ENCODE assay signal across 23 cellular contexts in the genomic region with DNA sequence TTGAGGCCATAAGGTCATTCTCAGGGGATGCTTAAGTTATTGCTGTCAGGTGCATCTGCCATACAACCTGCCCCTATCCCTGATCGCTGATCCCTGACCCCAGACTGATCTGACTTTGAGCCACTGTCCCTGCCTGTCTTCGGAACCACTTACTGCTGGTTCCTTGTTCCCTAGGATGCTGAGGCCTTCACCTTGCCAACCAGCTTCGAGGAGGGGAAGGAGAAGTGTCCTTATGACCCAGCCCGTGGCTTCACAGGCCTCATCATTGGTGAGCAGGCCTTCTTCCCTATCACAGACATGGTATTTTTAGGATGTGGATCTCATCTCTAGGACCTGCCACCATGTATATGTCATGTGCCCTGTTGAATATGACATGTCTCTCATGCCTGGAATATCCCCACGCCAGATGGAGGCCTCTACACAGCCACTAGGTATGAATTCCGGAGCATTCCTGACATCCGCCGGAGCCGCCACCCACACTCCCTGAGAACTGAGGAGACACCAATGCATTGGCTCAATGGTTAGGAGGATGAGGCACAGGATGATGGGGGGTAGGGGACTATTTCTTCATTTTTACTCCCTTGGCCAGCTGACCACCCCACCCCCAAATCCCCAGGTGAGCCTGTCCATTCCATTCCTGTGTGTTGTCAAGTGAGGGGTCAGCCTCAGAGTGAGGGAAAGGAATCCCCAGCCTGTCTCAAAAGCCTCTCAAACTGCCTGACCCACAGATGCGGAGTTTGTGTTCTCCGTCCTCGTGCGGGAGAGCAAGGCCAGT. TPM values are rescaled to one million over a fixed set of nuclear protein-coding genes. Genes with fewer than 3 reads are reported as not detected.
DNase-seq lines count a peak whose midpoint lies in the region; ATAC-seq, FAIRE-seq and TF ChIP-seq lines count a peak whose summit lies in the region.
"Had no signal": no experiment of that assay in that cellular context is flagged by ENCODE, and none has a peak within 500 bp of the region (broad histone marks: within the 10 kb centered on the region; RNA-seq: fewer than 3 reads in every experiment).

No MANE protein-coding gene starts in this region.

- peak overlapping the region; percentile 1 for H3K27ac Mint-ChIP-seq in activated T-cell treated with anti-CD3 and anti-CD28 coated beads, Interleukin-2, amount 50 U/mL, for 24 hours
- H3K27ac Mint-ChIP-seq in glutamatergic neuron (ENCODE audit: unreplicated experiment): no peak overlapping the region
- H3K27ac Mint-ChIP-seq: IgD-negative memory B cell had no signal

- H3K9me3 ChIP-seq in HepG2 (ENCODE audit: low read length): no peaks in the 10 kb centered on the region
- H3K9me3 ChIP-seq in sigmoid colon: no peaks in the 10 kb centered on the region
- no peaks in the 10 kb centered on the region for H3K9me3 ChIP-seq in vagina

- no peak for TF ChIP-seq RAD21 in HepG2 (CRISPR knock-in tag; IDR thresholded peaks at IDR 0.05)

- no peaks in the 10 kb centered on the region for H4K20me1 ChIP-seq in HepG2 (ENCODE audit: insufficient read depth, low read length)

- CTCF ChIA-PET in HepG2 (lab: Yijun Ruan, JAX; ENCODE audit: low intra/inter-chr PET ratio, low total read pairs): no interaction called here

- no peak for TF ChIP-seq CTCF in HepG2 (CRISPR knock-in tag; IDR thresholded peaks at IDR 0.05)
- TF ChIP-seq CTCF in sigmoid colon (IDR thresholded peaks at IDR 0.05): no peak
- TF ChIP-seq CTCF in vagina (IDR thresholded peaks at IDR 0.05): no peak
- no peak for TF ChIP-seq CTCF in glutamatergic neuron (IDR thresholded peaks at IDR 0.05; ENCODE audit: partially characterized antibody, unreplicated experiment)

- intact Hi-C loops in HepG2 (cut with micrococcal nuclease; ENCODE audit: unreplicated experiment): no loop called here
- intact Hi-C loops in sigmoid colon (cut with DNase I): no loop called here
- intact Hi-C loops in vagina (cut with DNase I): no loop called here

- H3K27me3 Mint-ChIP-seq in activated T-cell treated with anti-CD3 and anti-CD28 coated beads, Interleukin-2, amount 50 U/mL, for 24 hours: no peaks in the 10 kb centered on the region
- H3K27me3 Mint-ChIP-seq in activated T-cell treated with anti-CD3 and anti-CD28 coated beads, Interleukin-2, amount 50 U/mL, for 4 hours (ENCODE audit: low read depth): no peaks in the 10 kb centered on the region
- peaks cover 9% of the 10 kb centered on the region for H3K27me3 Mint-ChIP-seq in glutamatergic neuron (ENCODE audit: unreplicated experiment)
- H3K27me3 Mint-ChIP-seq: IgD-negative memory B cell had no signal

- H2AFZ ChIP-seq in HepG2 (ENCODE audit: low read length): no peak overlapping the region
- H2AFZ ChIP-seq: PC-9 had no signal

- TF ChIP-seq POLR2A in HepG2 (IDR thresholded peaks at IDR 0.05; ENCODE audit: insufficient read depth in 1 of 2, low read depth in 2 of 2, low read length in 2 of 2) (no peak; a peak in 1 of 4 replicates), sigmoid colon (IDR thresholded peaks at IDR 0.05) (no peak), vagina (IDR thresholded peaks at IDR 0.05) (no peak)

- no TSS peak for BruUV-seq in HepG2 (replicated peaks; lab: Mats Ljungman, UMichigan)

- H3K79me2 ChIP-seq in HepG2 (ENCODE audit: insufficient read depth, low read length): peaks cover 11% of the 10 kb centered on the region

- H3K9ac ChIP-seq in HepG2 (ENCODE audit: insufficient read depth, low read depth, low read length): no peak overlapping the region

- TF ChIP-seq EP300 in HepG2 (IDR thresholded peaks at IDR 0.05; ENCODE audit: low read depth in 2 of 2, low read length in 2 of 2): no peak
- TF ChIP-seq EP300 in HepG2 (CRISPR knock-in tag; IDR thresholded peaks at IDR 0.05; ENCODE audit: borderline replicate concordance): no peak
- TF ChIP-seq EP300 in sigmoid colon (IDR thresholded peaks at IDR 0.05): no peak

- no peaks in the 10 kb centered on the region for H3K4me1 Mint-ChIP-seq in activated T-cell treated with anti-CD3 and anti-CD28 coated beads, Interleukin-2, amount 50 U/mL, for 24 hours (ENCODE audit: low read depth)
- no peaks in the 10 kb centered on the region for H3K4me1 Mint-ChIP-seq in activated T-cell treated with anti-CD3 and anti-CD28 coated beads, Interleukin-2, amount 50 U/mL, for 4 hours (ENCODE audit: low read depth)
- H3K4me1 Mint-ChIP-seq in glutamatergic neuron (ENCODE audit: low read depth, unreplicated experiment): no peaks in the 10 kb centered on the region

- peaks cover 38 to 84% of the 10 kb centered on the region in 2 experiments for H3K36me3 ChIP-seq in HepG2 (replicated peaks in 1 of 2; ENCODE audit: control insufficient read depth in 1 of 2, insufficient read depth in 2 of 2, low read length in 2 of 2)
- peaks cover 5 to 41% (median 8%) of the 10 kb centered on the region in 4 donors for H3K36me3 ChIP-seq in sigmoid colon
- H3K36me3 ChIP-seq in vagina: peaks cover 0 to under 1% of the 10 kb centered on the region in 2 donors

- 95% methylated on average over 13 of the region's 13 CpGs for WGBS in HepG2 (ENCODE audit: low lambda C conversion rate)
- 91 to 95% methylated on average over 13 of the region's 13 CpGs for WGBS in sigmoid colon, 2 donors

- H3K9me3 Mint-ChIP-seq in activated T-cell treated with anti-CD3 and anti-CD28 coated beads, Interleukin-2, amount 50 U/mL, for 24 hours: no peaks in the 10 kb centered on the region
- H3K9me3 Mint-ChIP-seq in activated T-cell treated with anti-CD3 and anti-CD28 coated beads, Interleukin-2, amount 50 U/mL, for 4 hours: no peaks in the 10 kb centered on the region
- H3K9me3 Mint-ChIP-seq in glutamatergic neuron (ENCODE audit: unreplicated experiment): peaks cover 2% of the 10 kb centered on the region
- H3K9me3 Mint-ChIP-seq: IgD-negative memory B cell had no signal

- H3K4me2 ChIP-seq in HepG2 (ENCODE audit: low read depth, low read length): no peak overlapping the region
- H3K4me2 ChIP-seq: PC-9 had no signal

- in situ Hi-C loops in HepG2 (cut with HindIII; ENCODE audit: extremely low pct_ligation_motif_present, low pct_unique_long_range_greater_than_20kb): no loop called here

- peaks cover 32% of the 10 kb centered on the region for H3K36me3 Mint-ChIP-seq in activated T-cell treated with anti-CD3 and anti-CD28 coated beads, Interleukin-2, amount 50 U/mL, for 24 hours (ENCODE audit: low read depth)
- H3K36me3 Mint-ChIP-seq in activated T-cell treated with anti-CD3 and anti-CD28 coated beads, Interleukin-2, amount 50 U/mL, for 4 hours (ENCODE audit: insufficient read depth): peaks cover 12% of the 10 kb centered on the region
- H3K36me3 Mint-ChIP-seq in glutamatergic neuron (ENCODE audit: unreplicated experiment): peaks cover 6% of the 10 kb centered on the region
- H3K36me3 Mint-ChIP-seq: IgD-negative memory B cell had no signal

- POLR2A ChIA-PET in HepG2 (lab: Yijun Ruan, JAX): interaction anchor here (1.7 kb wide), 1 partner anchor 20 kb away, joined by 3 read pairs; no protein-coding TSS in a partner anchor

- H3K27me3 ChIP-seq in HepG2 (ENCODE audit: control insufficient read depth in 1 of 2, insufficient read depth in 2 of 2, low read length in 2 of 2) (no peaks in the 10 kb centered on the region), sigmoid colon (no peaks in the 10 kb centered on the region), vagina (no peaks in the 10 kb centered on the region)

- ATAC-seq in activated T-cell treated with anti-CD3 and anti-CD28 coated beads, Interleukin-2, amount 50 U/mL, for 4 hours: no peak
- ATAC-seq in HepG2: no peak

- H3K4me1 ChIP-seq in HepG2 (ENCODE audit: insufficient read depth, low read length) (peaks cover 22% of the 10 kb centered on the region), sigmoid colon (no peaks in the 10 kb centered on the region), vagina (no peaks in the 10 kb centered on the region)

- DNase-seq in activated T-cell treated with anti-CD3 and anti-CD28 coated beads, Interleukin-2, amount 50 U/mL, for 24 hours: no peak
- DNase-seq in activated T-cell treated with anti-CD3 and anti-CD28 coated beads, Interleukin-2, amount 50 U/mL, for 4 hours: no peak
- DNase-seq in HepG2 (ENCODE audit: low spot score) (no peak), sigmoid colon (peak; percentile 46), vagina (ENCODE audit: extremely low spot score in 2 of 2) (peak; percentile 18 to 82), glutamatergic neuron (no peak), SKM-1 treated with dmso at 0.1 percent for 144 hours (lab: John Stamatoyannopoulos, UW; ENCODE audit: unreplicated experiment) (no peak)
- DNase-seq in stimulated activated CD4-positive, alpha-beta T cell treated with anti-CD3 and anti-CD28 coated beads, Interleukin-2, amount 100 ng/mL, for 48 hours: no peak
- DNase-seq: DMS53, GF-D8, NCI-H1105, NCI-H146, NCI-H2029, NCI-H226, NCI-H510A treated with DMSO at 0.1 percent for 48 hours, NCI-H748 treated with DMSO at 0.1 percent for 48 hours, PC-9, RPMI8226, SHP77 had no signal

- no peak overlapping the region for H3K27ac ChIP-seq in HepG2 (ENCODE audit: extremely low read length, insufficient read depth, low read length)
- no peak overlapping the region for H3K27ac ChIP-seq in sigmoid colon
- H3K27ac ChIP-seq in vagina: no peak overlapping the region
- H3K27ac ChIP-seq: PC-9 had no signal

- FAIRE-seq in HepG2 (lab: Jason Lieb, UNC): no peak
- FAIRE-seq: D721Med, H54 had no signal

- H3K4me3 ChIP-seq in HepG2 (replicated peaks in 1 of 3; ENCODE audit: insufficient read depth in 1 of 3, low read depth in 2 of 3, low read length in 3 of 3): no peak overlapping the region
- no peak overlapping the region for H3K4me3 ChIP-seq in sigmoid colon
- H3K4me3 ChIP-seq in vagina: no peak overlapping the region
- H3K4me3 ChIP-seq: PC-9 had no signal

- no peak overlapping the region for H3K4me3 Mint-ChIP-seq in activated T-cell treated with anti-CD3 and anti-CD28 coated beads, Interleukin-2, amount 50 U/mL, for 24 hours
- H3K4me3 Mint-ChIP-seq in activated T-cell treated with anti-CD3 and anti-CD28 coated beads, Interleukin-2, amount 50 U/mL, for 4 hours: no peak overlapping the region
- no peak overlapping the region for H3K4me3 Mint-ChIP-seq in glutamatergic neuron (ENCODE audit: unreplicated experiment)
- H3K4me3 Mint-ChIP-seq: IgD-negative memory B cell had no signal

RNA-seq across cellular contexts. Expression of a gene that starts 9.0 kb away (rescaled TPM):
- 10 to 100 TPM; 68.8 to 76.3 (median 69.3) TPM for total RNA-seq in activated T-cell treated with anti-CD3 and anti-CD28 coated beads, Interleukin-2, amount 50 U/mL, for 4 hours
- total RNA-seq in HepG2 (2016; rRNA removed; fragmentation: Illumina TruSeq; extraction: Trizol) (68.8 and 71.0 TPM in 2 replicates), sigmoid colon (100 to 1,000 TPM in 1 of 4 donors, 10 to 100 TPM in 3; 81.3 to 119 (median 91.7) TPM), vagina (85.4 TPM), glutamatergic neuron (ENCODE audit: unreplicated experiment) (58.2 TPM)
- total RNA-seq in HepG2 (2016; cell fraction: cytosol; rRNA removed; fragmentation: Illumina TruSeq; extraction: Trizol; ENCODE audit: low read depth): 32.4 and 32.8 TPM in 2 replicates
- 65.7 and 69.8 TPM in 2 replicates for total RNA-seq in HepG2 (2016; cell fraction: insoluble cytoplasmic fraction; rRNA removed; fragmentation: Illumina TruSeq; extraction: Trizol)
- 46.1 and 51.6 TPM in 2 replicates for total RNA-seq in HepG2 (2016; cell fraction: membrane; rRNA removed; fragmentation: Illumina TruSeq; extraction: Trizol)
- total RNA-seq in HepG2 (2016; cell fraction: nucleus; rRNA removed; fragmentation: Illumina TruSeq; extraction: Trizol): 31.2 and 37.2 TPM in 2 replicates
- polyA plus RNA-seq in HepG2 (2011; rRNA removed) (73.7 and 79.1 TPM in 2 replicates), sigmoid colon (100 to 1,000 TPM in 1 of 3 donors, 10 to 100 TPM in 2; 73.8 to 111 (median 78.7) TPM)
- polyA plus RNA-seq in HepG2 (2011; cell fraction: cytosol; rRNA removed): 71.0 and 107 TPM in 2 replicates
- 91.9 and 106 TPM in 2 replicates for polyA plus RNA-seq in HepG2 (2011; cell fraction: nucleus; rRNA removed)
- polyA plus RNA-seq in HepG2 (2012): 53.0 and 55.5 TPM in 2 replicates
- polyA plus RNA-seq in HepG2 (2016; cell fraction: cytosol; fragmentation: Illumina TruSeq; extraction: Trizol; ENCODE audit: low read depth): 35.2 and 41.6 TPM in 2 replicates
- 87.4 and 92.0 TPM in 2 replicates for polyA plus RNA-seq in HepG2 (2016; cell fraction: insoluble cytoplasmic fraction; fragmentation: Illumina TruSeq; extraction: Trizol; ENCODE audit: low read depth)
- polyA plus RNA-seq in HepG2 (2016; cell fraction: membrane; fragmentation: Illumina TruSeq; extraction: Trizol; ENCODE audit: low read depth): 50.3 and 58.0 TPM in 2 replicates
- polyA plus RNA-seq in HepG2 (2016; cell fraction: nucleus; fragmentation: Illumina TruSeq; extraction: Trizol; ENCODE audit: insufficient read depth, low read depth): 72.1 and 80.1 TPM in 2 replicates
- 42.1 and 55.4 TPM in 2 replicates for polyA minus RNA-seq in HepG2 (2011; rRNA and poly(A)+ RNA removed; ENCODE audit: low replicate concordance)
- 21.1 and 28.5 TPM in 2 replicates for polyA minus RNA-seq in HepG2 (2011; cell fraction: cytosol; rRNA and poly(A)+ RNA removed)
- polyA minus RNA-seq in HepG2 (2011; cell fraction: nucleus; rRNA and poly(A)+ RNA removed): 14.3 and 15.8 TPM in 2 replicates

RNA-seq across cellular contexts. Expression of a gene that starts 9.0 kb away (rescaled TPM):
- total RNA-seq in activated T-cell treated with anti-CD3 and anti-CD28 coated beads, Interleukin-2, amount 50 U/mL, for 4 hours: under 1 TPM; 0.35 to 0.69 (median 0.48) TPM
- total RNA-seq in HepG2 (2016; rRNA removed; fragmentation: Illumina TruSeq; extraction: Trizol): 42.9 and 46.2 TPM in 2 replicates
- 16.2 and 18.7 TPM in 2 replicates for total RNA-seq in HepG2 (2016; cell fraction: cytosol; rRNA removed; fragmentation: Illumina TruSeq; extraction: Trizol; ENCODE audit: low read depth)
- total RNA-seq in HepG2 (2016; cell fraction: insoluble cytoplasmic fraction; rRNA removed; fragmentation: Illumina TruSeq; extraction: Trizol): 33.8 and 43.7 TPM in 2 replicates
- total RNA-seq in HepG2 (2016; cell fraction: membrane; rRNA removed; fragmentation: Illumina TruSeq; extraction: Trizol): 46.0 and 52.4 TPM in 2 replicates
- total RNA-seq in HepG2 (2016; cell fraction: nucleus; rRNA removed; fragmentation: Illumina TruSeq; extraction: Trizol): 54.5 and 68.3 TPM in 2 replicates
- polyA plus RNA-seq in HepG2 (2011; rRNA removed): 207 and 236 TPM in 2 replicates
- 169 and 172 TPM in 2 replicates for polyA plus RNA-seq in HepG2 (2011; cell fraction: cytosol; rRNA removed)
- polyA plus RNA-seq in HepG2 (2011; cell fraction: nucleus; rRNA removed): 405 and 408 TPM in 2 replicates
- 154 and 177 TPM in 2 replicates for polyA plus RNA-seq in HepG2 (2012)
- polyA plus RNA-seq in HepG2 (2016; cell fraction: cytosol; fragmentation: Illumina TruSeq; extraction: Trizol; ENCODE audit: low read depth): 29.3 and 33.1 TPM in 2 replicates
- polyA plus RNA-seq in HepG2 (2016; cell fraction: insoluble cytoplasmic fraction; fragmentation: Illumina TruSeq; extraction: Trizol; ENCODE audit: low read depth): 87.9 and 114 TPM in 2 replicates
- polyA plus RNA-seq in HepG2 (2016; cell fraction: membrane; fragmentation: Illumina TruSeq; extraction: Trizol; ENCODE audit: low read depth): 97.4 TPM in 2 replicates
- polyA plus RNA-seq in HepG2 (2016; cell fraction: nucleus; fragmentation: Illumina TruSeq; extraction: Trizol; ENCODE audit: insufficient read depth, low read depth): 269 and 299 TPM in 2 replicates
- polyA minus RNA-seq in HepG2 (2011; rRNA and poly(A)+ RNA removed; ENCODE audit: low replicate concordance): 0.84 and 364 TPM in 2 replicates
- polyA minus RNA-seq in HepG2 (2011; cell fraction: cytosol; rRNA and poly(A)+ RNA removed): 105 and 111 TPM in 2 replicates
- 100 and 101 TPM in 2 replicates for polyA minus RNA-seq in HepG2 (2011; cell fraction: nucleus; rRNA and poly(A)+ RNA removed)
- 1 to 10 TPM in 2 of 4 donors, under 1 TPM in 2; 0.49 to 2.2 (median 0.90) TPM for total RNA-seq in sigmoid colon
- polyA plus RNA-seq in sigmoid colon: 10 to 100 TPM; 33.1 to 65.8 (median 41.4) TPM
- 6.4 TPM for total RNA-seq in vagina
- total RNA-seq in glutamatergic neuron (ENCODE audit: unreplicated experiment): 46.9 TPM
- total RNA-seq: A172 had no signal
- polyA plus RNA-seq: IgD-negative memory B cell had no signal

RNA-seq across cellular contexts. Expression of a gene that starts 9.0 kb away (rescaled TPM):
- total RNA-seq in activated T-cell treated with anti-CD3 and anti-CD28 coated beads, Interleukin-2, amount 50 U/mL, for 4 hours: 10 to 100 TPM; 49.8 to 55.5 (median 55.5) TPM
- 16.5 and 21.9 TPM in 2 replicates for total RNA-seq in HepG2 (2016; rRNA removed; fragmentation: Illumina TruSeq; extraction: Trizol)
- total RNA-seq in HepG2 (2016; cell fraction: cytosol; rRNA removed; fragmentation: Illumina TruSeq; extraction: Trizol; ENCODE audit: low read depth): 3.7 and 4.5 TPM in 2 replicates
- total RNA-seq in HepG2 (2016; cell fraction: insoluble cytoplasmic fraction; rRNA removed; fragmentation: Illumina TruSeq; extraction: Trizol): 18.6 and 19.4 TPM in 2 replicates
- total RNA-seq in HepG2 (2016; cell fraction: membrane; rRNA removed; fragmentation: Illumina TruSeq; extraction: Trizol): 11.4 and 11.5 TPM in 2 replicates
- total RNA-seq in HepG2 (2016; cell fraction: nucleus; rRNA removed; fragmentation: Illumina TruSeq; extraction: Trizol): 13.4 and 14.8 TPM in 2 replicates
- 10.7 and 14.1 TPM in 2 replicates for polyA plus RNA-seq in HepG2 (2011; rRNA removed)
- 10.2 and 12.5 TPM in 2 replicates for polyA plus RNA-seq in HepG2 (2011; cell fraction: cytosol; rRNA removed)
- polyA plus RNA-seq in HepG2 (2011; cell fraction: nucleus; rRNA removed): 17.6 and 19.3 TPM in 2 replicates
- polyA plus RNA-seq in HepG2 (2012): 16.5 and 20.2 TPM in 2 replicates
- polyA plus RNA-seq in HepG2 (2016; cell fraction: cytosol; fragmentation: Illumina TruSeq; extraction: Trizol; ENCODE audit: low read depth): 2.6 and 3.0 TPM in 2 replicates
- 22.1 and 23.7 TPM in 2 replicates for polyA plus RNA-seq in HepG2 (2016; cell fraction: insoluble cytoplasmic fraction; fragmentation: Illumina TruSeq; extraction: Trizol; ENCODE audit: low read depth)
- 8.2 and 8.4 TPM in 2 replicates for polyA plus RNA-seq in HepG2 (2016; cell fraction: membrane; fragmentation: Illumina TruSeq; extraction: Trizol; ENCODE audit: low read depth)
- 39.8 and 46.5 TPM in 2 replicates for polyA plus RNA-seq in HepG2 (2016; cell fraction: nucleus; fragmentation: Illumina TruSeq; extraction: Trizol; ENCODE audit: insufficient read depth, low read depth)
- polyA minus RNA-seq in HepG2 (2011; rRNA and poly(A)+ RNA removed; ENCODE audit: low replicate concordance): 12.7 and 32.5 TPM in 2 replicates
- polyA minus RNA-seq in HepG2 (2011; cell fraction: cytosol; rRNA and poly(A)+ RNA removed): 4.7 and 5.5 TPM in 2 replicates
- 14.2 and 14.9 TPM in 2 replicates for polyA minus RNA-seq in HepG2 (2011; cell fraction: nucleus; rRNA and poly(A)+ RNA removed)
- 1 to 10 TPM; 3.3 to 4.6 (median 4.1) TPM for total RNA-seq in sigmoid colon
- polyA plus RNA-seq in sigmoid colon: 1 to 10 TPM; 2.4 to 9.0 (median 2.8) TPM
- total RNA-seq in vagina: 5.2 TPM
- 10.1 TPM for total RNA-seq in glutamatergic neuron (ENCODE audit: unreplicated experiment)

RNA-seq across cellular contexts. Expression of a gene that starts 21.3 kb away (rescaled TPM):
- 10 to 100 TPM in 1 of 3 donors, 1 to 10 TPM in 2; 9.3 to 10.2 (median 9.8) TPM for total RNA-seq in activated T-cell treated with anti-CD3 and anti-CD28 coated beads, Interleukin-2, amount 50 U/mL, for 4 hours
- total RNA-seq in HepG2 (2016; rRNA removed; fragmentation: Illumina TruSeq; extraction: Trizol): 60.7 and 65.6 TPM in 2 replicates
- 18.8 and 19.1 TPM in 2 replicates for total RNA-seq in HepG2 (2016; cell fraction: cytosol; rRNA removed; fragmentation: Illumina TruSeq; extraction: Trizol; ENCODE audit: low read depth)
- total RNA-seq in HepG2 (2016; cell fraction: insoluble cytoplasmic fraction; rRNA removed; fragmentation: Illumina TruSeq; extraction: Trizol): 46.9 and 70.8 TPM in 2 replicates
- total RNA-seq in HepG2 (2016; cell fraction: membrane; rRNA removed; fragmentation: Illumina TruSeq; extraction: Trizol): 50.4 and 56.7 TPM in 2 replicates
- total RNA-seq in HepG2 (2016; cell fraction: nucleus; rRNA removed; fragmentation: Illumina TruSeq; extraction: Trizol): 40.4 and 47.3 TPM in 2 replicates
- polyA plus RNA-seq in HepG2 (2011; rRNA removed): 43.6 and 59.7 TPM in 2 replicates
- 25.3 and 50.1 TPM in 2 replicates for polyA plus RNA-seq in HepG2 (2011; cell fraction: cytosol; rRNA removed)
- polyA plus RNA-seq in HepG2 (2011; cell fraction: nucleus; rRNA removed): 161 and 196 TPM in 2 replicates
- 24.4 and 29.3 TPM in 2 replicates for polyA plus RNA-seq in HepG2 (2012)
- 14.3 and 15.4 TPM in 2 replicates for polyA plus RNA-seq in HepG2 (2016; cell fraction: cytosol; fragmentation: Illumina TruSeq; extraction: Trizol; ENCODE audit: low read depth)
- polyA plus RNA-seq in HepG2 (2016; cell fraction: insoluble cytoplasmic fraction; fragmentation: Illumina TruSeq; extraction: Trizol; ENCODE audit: low read depth): 44.9 and 56.6 TPM in 2 replicates
- 34.1 and 38.8 TPM in 2 replicates for polyA plus RNA-seq in HepG2 (2016; cell fraction: membrane; fragmentation: Illumina TruSeq; extraction: Trizol; ENCODE audit: low read depth)
- 112 and 124 TPM in 2 replicates for polyA plus RNA-seq in HepG2 (2016; cell fraction: nucleus; fragmentation: Illumina TruSeq; extraction: Trizol; ENCODE audit: insufficient read depth, low read depth)
- 19.0 and 76.7 TPM in 2 replicates for polyA minus RNA-seq in HepG2 (2011; rRNA and poly(A)+ RNA removed; ENCODE audit: low replicate concordance)
- 27.9 and 32.8 TPM in 2 replicates for polyA minus RNA-seq in HepG2 (2011; cell fraction: cytosol; rRNA and poly(A)+ RNA removed)
- 19.3 and 19.8 TPM in 2 replicates for polyA minus RNA-seq in HepG2 (2011; cell fraction: nucleus; rRNA and poly(A)+ RNA removed)
- 100 to 1,000 TPM in 3 of 4 donors, 10 to 100 TPM in 1; 82.3 to 169 (median 116) TPM for total RNA-seq in sigmoid colon
- 10 to 100 TPM; 10.9 to 36.7 (median 23.4) TPM for polyA plus RNA-seq in sigmoid colon
- 99.4 TPM for total RNA-seq in vagina
- 56.7 TPM for total RNA-seq in glutamatergic neuron (ENCODE audit: unreplicated experiment)

RNA-seq across cellular contexts. Expression of a gene that starts 52.6 kb away (rescaled TPM):
- under 1 TPM in 2 of 3 donors, not detected in 1; 0.05 to 0.26 TPM for total RNA-seq in activated T-cell treated with anti-CD3 and anti-CD28 coated beads, Interleukin-2, amount 50 U/mL, for 4 hours
- 0.60 and 0.73 TPM in 2 replicates for total RNA-seq in HepG2 (2016; rRNA removed; fragmentation: Illumina TruSeq; extraction: Trizol)
- total RNA-seq in HepG2 (2016; cell fraction: cytosol; rRNA removed; fragmentation: Illumina TruSeq; extraction: Trizol; ENCODE audit: low read depth): 0.51 and 0.62 TPM in 2 replicates
- 0.42 and 1.1 TPM in 2 replicates for total RNA-seq in HepG2 (2016; cell fraction: insoluble cytoplasmic fraction; rRNA removed; fragmentation: Illumina TruSeq; extraction: Trizol)
- 0.40 and 0.65 TPM in 2 replicates for total RNA-seq in HepG2 (2016; cell fraction: membrane; rRNA removed; fragmentation: Illumina TruSeq; extraction: Trizol)
- 1.1 and 1.3 TPM in 2 replicates for total RNA-seq in HepG2 (2016; cell fraction: nucleus; rRNA removed; fragmentation: Illumina TruSeq; extraction: Trizol)
- 0.58 and 0.78 TPM in 2 replicates for polyA plus RNA-seq in HepG2 (2011; rRNA removed)
- 0.42 TPM in 2 replicates for polyA plus RNA-seq in HepG2 (2011; cell fraction: cytosol; rRNA removed)
- 3.9 and 4.2 TPM in 2 replicates for polyA plus RNA-seq in HepG2 (2011; cell fraction: nucleus; rRNA removed)
- 1.4 and 1.9 TPM in 2 replicates for polyA plus RNA-seq in HepG2 (2012)
- 0.14 and 0.16 TPM in 2 replicates for polyA plus RNA-seq in HepG2 (2016; cell fraction: cytosol; fragmentation: Illumina TruSeq; extraction: Trizol; ENCODE audit: low read depth)
- 0.49 and 0.68 TPM in 2 replicates for polyA plus RNA-seq in HepG2 (2016; cell fraction: insoluble cytoplasmic fraction; fragmentation: Illumina TruSeq; extraction: Trizol; ENCODE audit: low read depth)
- 0.29 and 0.30 TPM in 2 replicates for polyA plus RNA-seq in HepG2 (2016; cell fraction: membrane; fragmentation: Illumina TruSeq; extraction: Trizol; ENCODE audit: low read depth)
- 1.2 and 1.4 TPM in 2 replicates for polyA plus RNA-seq in HepG2 (2016; cell fraction: nucleus; fragmentation: Illumina TruSeq; extraction: Trizol; ENCODE audit: insufficient read depth, low read depth)
- 1.4 and 3.3 TPM in 2 replicates for polyA minus RNA-seq in HepG2 (2011; rRNA and poly(A)+ RNA removed; ENCODE audit: low replicate concordance)
- 0.49 TPM in 1 of 2 replicates, not detected in the other for polyA minus RNA-seq in HepG2 (2011; cell fraction: cytosol; rRNA and poly(A)+ RNA removed)
- 1.2 and 1.3 TPM in 2 replicates for polyA minus RNA-seq in HepG2 (2011; cell fraction: nucleus; rRNA and poly(A)+ RNA removed)
- total RNA-seq in sigmoid colon: 1 to 10 TPM in 3 of 4 donors, under 1 TPM in 1; 0.16 to 2.4 (median 1.3) TPM
- polyA plus RNA-seq in sigmoid colon: under 1 TPM in 2 of 3 donors, not detected in 1; 0.60 to 0.70 TPM
- total RNA-seq in vagina: 1.5 TPM
- total RNA-seq in glutamatergic neuron (ENCODE audit: unreplicated experiment): 1.5 TPM
- polyA plus RNA-seq: IgD-negative memory B cell had no signal

Comparison
In these comparisons a context has a peak if more than half of its experiments do, and no peak if none do; other contexts are left out.
1. DNase-seq: peak in sigmoid colon (single experiment) and vagina (2 of 2); none in activated T-cell treated with anti-CD3 and anti-CD28 coated beads, Interleukin-2, amount 50 U/mL, for 24 hours (single experiment), activated T-cell treated with anti-CD3 and anti-CD28 coated beads, Interleukin-2, amount 50 U/mL, for 4 hours (single experiment), HepG2 (single experiment), glutamatergic neuron (single experiment), stimulated activated CD4-positive, alpha-beta T cell treated with anti-CD3 and anti-CD28 coated beads, Interleukin-2, amount 100 ng/mL, for 48 hours (0 of 2) and SKM-1 treated with dmso at 0.1 percent for 144 hours (single experiment).